In the genomic region with DNA sequence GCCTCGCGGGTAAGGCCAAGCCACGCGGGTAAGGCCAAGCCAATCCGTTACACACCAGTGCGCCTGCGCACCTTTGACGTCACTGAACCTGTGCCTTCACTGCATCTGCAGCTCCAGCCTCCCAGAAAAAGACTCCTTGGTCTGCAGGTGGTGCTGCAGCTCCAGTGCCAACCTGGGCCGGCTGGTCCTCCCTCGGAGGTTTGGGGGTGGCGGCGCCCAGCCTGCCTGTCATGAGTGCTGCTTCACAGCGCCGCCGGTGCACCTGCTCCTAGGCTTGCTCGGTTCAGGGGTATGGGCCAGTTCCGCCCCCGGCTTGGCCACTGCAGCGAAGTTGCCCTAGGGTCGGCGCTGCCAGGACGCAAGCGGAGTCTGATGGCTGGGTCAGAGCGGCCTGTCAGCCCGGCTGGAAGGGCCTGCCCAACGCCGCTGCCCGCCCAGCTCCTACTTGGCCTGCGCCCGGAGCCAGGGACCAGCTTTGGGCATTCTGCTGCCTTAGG, we compare ENCODE assay signal across 9 cellular contexts.
DNase-seq lines count a peak whose midpoint lies in the region; ATAC-seq and TF ChIP-seq lines count a peak whose summit lies in the region.
"Had no signal": no experiment of that assay in that cellular context is flagged by ENCODE, and none has a peak within 500 bp of the region (broad histone marks: within the 10 kb centered on the region; RNA-seq: fewer than 3 reads in every experiment).

No MANE protein-coding gene starts in this region.

- no peak overlapping the region for H3K27ac ChIP-seq in osteoblast (ENCODE audit: low read depth, low read length)
- H3K27ac ChIP-seq in hepatocyte: no peak overlapping the region

- H3K36me3 ChIP-seq in osteoblast (ENCODE audit: insufficient read depth, low read length): no peaks in the 10 kb centered on the region
- H3K36me3 ChIP-seq in hepatocyte (replicated peaks; ENCODE audit: insufficient read depth, low read depth): no peaks in the 10 kb centered on the region

- ATAC-seq in HG03280 (IDR thresholded peaks at IDR 0.05; ENCODE audit: unreplicated experiment): no peak

- H3K4me2 ChIP-seq in osteoblast (ENCODE audit: insufficient read depth, low read length) (no peak overlapping the region), hepatocyte (no peak overlapping the region)

- TF ChIP-seq CTCF in AG10803 (conservative IDR thresholded peaks at IDR 0.05; ENCODE audit: low read length) (0 out of 2 replicates have a peak, but pooled peaks have one; percentile 4), osteoblast (IDR thresholded peaks at IDR 0.05; ENCODE audit: extremely low read depth, low read depth, low read length) (no peak), hepatocyte (IDR thresholded peaks at IDR 0.05; ENCODE audit: poor library complexity) (no peak)

- peak; percentile 6 for DNase-seq in AG10803 (ENCODE audit: low read depth)
- peak; percentile 30 for DNase-seq in T-helper 9 cell
- peak; percentile 54 for DNase-seq in dermis blood vessel endothelial cell
- peak; percentile 32 for DNase-seq in osteoblast (ENCODE audit: insufficient read length, low spot score, missing footprints)
- DNase-seq in KBM-7: no peak
- DNase-seq in NCI-H345 treated with DMSO at 0.1 percent for 48 hours (lab: John Stamatoyannopoulos, UW; ENCODE audit: unreplicated experiment): no peak
- DNase-seq in hepatocyte (ENCODE audit: low spot score): no peak
- DNase-seq: NCI-H226 had no signal

- no peaks in the 10 kb centered on the region for H3K9me2 ChIP-seq in hepatocyte (replicated peaks; ENCODE audit: insufficient read depth)

- no peak overlapping the region for H2AFZ ChIP-seq in osteoblast (ENCODE audit: low read length)
- H2AFZ ChIP-seq in hepatocyte: no peak overlapping the region

- no peaks in the 10 kb centered on the region for H3K9me3 ChIP-seq in osteoblast (ENCODE audit: low read depth, low read length)
- no peaks in the 10 kb centered on the region for H3K9me3 ChIP-seq in hepatocyte (ENCODE audit: low read depth)

- H3K79me2 ChIP-seq in osteoblast (ENCODE audit: insufficient read depth, low read length) (no peaks in the 10 kb centered on the region), hepatocyte (no peaks in the 10 kb centered on the region)

- WGBS in hepatocyte (ENCODE audit: low lambda C conversion rate, missing lambda C conversion rate): 96% methylated on average over 25 of the region's 30 CpGs

- no peaks in the 10 kb centered on the region for H3K27me3 ChIP-seq in osteoblast (ENCODE audit: insufficient read depth, low read length)
- no peaks in the 10 kb centered on the region for H3K27me3 ChIP-seq in hepatocyte

- H3K4me1 ChIP-seq in osteoblast (ENCODE audit: insufficient read depth, low read length): no peaks in the 10 kb centered on the region
- H3K4me1 ChIP-seq in hepatocyte (ENCODE audit: insufficient read depth): no peaks in the 10 kb centered on the region

- no peak overlapping the region for H3K4me3 ChIP-seq in AG10803 (ENCODE audit: low read length)
- H3K4me3 ChIP-seq in osteoblast (ENCODE audit: insufficient read depth, low read length): no peak overlapping the region
- H3K4me3 ChIP-seq in hepatocyte: no peak overlapping the region

- H4K20me1 ChIP-seq in osteoblast (ENCODE audit: insufficient read depth, low read length) (no peaks in the 10 kb centered on the region), hepatocyte (ENCODE audit: insufficient read depth, poor library complexity, severe bottlenecking) (no peaks in the 10 kb centered on the region)

- in situ Hi-C loops in KBM-7 (cut with MboI; ENCODE audit: low pct_unique_long_range_greater_than_20kb, low sequenced_read_pairs): no loop called here

Comparison
In these comparisons a context has a peak if more than half of its experiments do, and no peak if none do; other contexts are left out.
1. DNase-seq: peak in AG10803 (single experiment), T-helper 9 cell (single experiment), dermis blood vessel endothelial cell (single experiment) and osteoblast (single experiment); none in KBM-7 (single experiment), NCI-H345 treated with DMSO at 0.1 percent for 48 hours (single experiment) and hepatocyte (single experiment).